Comparison of ENCODE assay signal across 25 cellular contexts in genomic region chr6:88449770-88450169, GRCh38.
"Had no signal": no experiment of that assay in that cellular context is flagged by ENCODE, and none has a peak within 500 bp of the region (broad histone marks: within the 10 kb centered on the region; RNA-seq: fewer than 3 reads in every experiment).

No MANE protein-coding gene starts in this region.

- H3K9me3 ChIP-seq: gastroesophageal sphincter, left ventricle myocardium inferior, ovary, psoas muscle, tibial nerve, uterus had no signal

- H3K9ac ChIP-seq: neural progenitor cell had no signal

- H3K4me2 ChIP-seq: neural progenitor cell had no signal

- H3K36me3 ChIP-seq: gastroesophageal sphincter, left ventricle myocardium inferior, neural progenitor cell, ovary, tibial nerve, uterus had no signal

- H3K4me3 ChIP-seq: dorsolateral prefrontal cortex, gastroesophageal sphincter, left ventricle myocardium inferior, neural progenitor cell, ovary, psoas muscle, tibial nerve, uterus had no signal

- H3K4me1 ChIP-seq: gastroesophageal sphincter, left ventricle myocardium inferior, psoas muscle, tibial nerve, uterus had no signal

- H3K27me3 ChIP-seq: gastroesophageal sphincter, neural progenitor cell, ovary, tibial nerve, uterus had no signal

- H3K27ac ChIP-seq: dorsolateral prefrontal cortex, epithelial cell of prostate, gastroesophageal sphincter, left ventricle myocardium inferior, neural progenitor cell, ovary, psoas muscle, tibial nerve, uterus had no signal

- DNase-seq: activated B cell treated with CpG ODN at 0.5 μM for 24 hours; activated CD4-positive, alpha-beta memory T cell treated with anti-CD3 and anti-CD28 coated beads, Interleukin-2, amount 10 ng/mL, durations not matched to agents 7 days and 5 days; activated CD4-positive, alpha-beta T cell treated with anti-CD3 and anti-CD28 coated beads for 4 hours; activated CD8-positive, alpha-beta memory T cell treated with anti-CD3 and anti-CD28 coated beads, Interleukin-2, amount 10 ng/mL, durations not matched to agents 7 days and 5 days; activated naive CD8-positive, alpha-beta T cell treated with anti-CD3 and anti-CD28 coated beads for 36 hours; anterior cingulate cortex; central memory CD4-positive, alpha-beta T cell; dorsolateral prefrontal cortex; immature natural killer cell; kidney glomerular epithelial cell; left ventricle myocardium inferior; mesenchymal stem cell; naive thymus-derived CD4-positive, alpha-beta T cell; ovary; psoas muscle; right cardiac atrium; small intestine; stimulated activated CD4-positive, alpha-beta T cell treated with anti-CD3 and anti-CD28 coated beads, Interleukin-15, amount 100 ng/mL, for 24 hours; stimulated activated CD4-positive, alpha-beta T cell treated with anti-CD3 and anti-CD28 coated beads, Interleukin-2, amount 100 ng/mL, for 48 hours; T-helper 2 cell; uterus had no signal
